In the genomic region with DNA sequence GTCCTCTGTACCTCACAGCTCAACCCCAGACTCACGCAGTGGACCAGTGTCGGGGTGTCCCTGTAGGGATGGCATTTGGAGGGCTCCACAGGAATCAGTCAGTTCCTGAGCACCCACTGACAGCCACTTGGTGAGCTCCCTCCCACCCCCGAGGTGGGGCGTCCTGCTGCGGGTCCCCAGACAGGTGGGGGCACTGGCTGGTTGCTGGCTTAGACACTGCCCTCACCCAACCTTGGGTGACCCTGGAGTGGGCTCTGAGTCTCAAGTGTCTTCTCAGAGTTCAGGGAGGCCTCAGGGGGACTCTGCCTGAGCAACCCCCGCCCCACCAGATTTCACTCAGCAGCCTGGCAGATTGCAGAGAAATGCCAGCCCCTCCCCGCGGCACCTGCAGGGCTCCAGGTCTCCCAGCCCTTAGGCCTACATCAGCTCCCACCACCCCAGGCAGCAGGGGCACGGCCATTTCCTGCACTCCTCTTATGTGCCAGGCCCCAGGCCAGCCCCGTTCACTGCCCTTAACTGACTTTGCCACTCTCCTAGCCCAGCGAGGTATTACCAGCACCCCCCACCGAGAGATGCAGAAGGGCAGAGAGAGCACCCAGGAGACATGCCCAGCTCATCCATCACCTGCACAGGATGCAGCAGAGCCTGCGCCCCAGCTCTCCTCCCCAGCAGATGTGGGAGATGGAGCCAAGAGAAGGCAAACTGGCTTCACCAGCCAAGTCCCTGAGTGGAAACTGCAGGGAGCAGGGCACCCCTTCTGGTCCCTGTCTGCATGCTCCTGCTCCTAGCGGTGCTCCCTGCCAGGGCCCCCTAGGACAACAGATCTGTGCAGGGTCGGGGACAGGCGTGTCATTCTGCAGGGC, we compare ENCODE assay signal across 25 cellular contexts. TPM values are rescaled to one million over a fixed set of nuclear protein-coding genes. Genes with fewer than 3 reads are reported as not detected.
A peak's percentile ranks its signal among the peaks of the same experiment; 100 is the strongest.
DNase-seq lines count a peak whose midpoint lies in the region; ATAC-seq and TF ChIP-seq lines count a peak whose summit lies in the region.
"Had no signal": no experiment of that assay in that cellular context is flagged by ENCODE, and none has a peak within 500 bp of the region (broad histone marks: within the 10 kb centered on the region; RNA-seq: fewer than 3 reads in every experiment).

No MANE protein-coding gene starts in this region.

- peaks cover 6% of the 10 kb centered on the region for H3K79me2 ChIP-seq in neural progenitor cell (ENCODE audit: low read depth)

- peaks cover 9 to 38% (median 23%) of the 10 kb centered on the region in 4 donors for H3K4me1 Mint-ChIP-seq in CD4-positive, alpha-beta memory T cell
- H3K4me1 Mint-ChIP-seq in chondrocyte (ENCODE audit: low read depth) = peaks cover 31% of the 10 kb centered on the region
- peaks cover 19% of the 10 kb centered on the region for H3K4me1 Mint-ChIP-seq in neural progenitor cell

- H3K4me3 ChIP-seq in CD4-positive, alpha-beta memory T cell (ENCODE audit: low read length in 2 of 2) = no peak overlapping the region
- no peak overlapping the region for H3K4me3 ChIP-seq in neural progenitor cell
- H3K4me3 ChIP-seq: left lung, tibial artery had no signal

- H3K9me3 ChIP-seq in CD4-positive, alpha-beta memory T cell (ENCODE audit: control insufficient read depth in 1 of 2, low read length in 2 of 2) = no peaks in the 10 kb centered on the region
- H3K9me3 ChIP-seq in neural progenitor cell (ENCODE audit: low read depth) = no peaks in the 10 kb centered on the region
- H3K9me3 ChIP-seq: left lung, tibial artery had no signal

- POLR2A ChIA-PET in CD4-positive, alpha-beta memory T cell (lab: Charles Lee; ENCODE audit: partially characterized antibody) = no interaction called here
- POLR2A ChIA-PET in GM10248 (lab: Yijun Ruan, JAX) = no interaction called here

- no peak overlapping the region for H3K9ac ChIP-seq in neural progenitor cell
- H3K9ac ChIP-seq: parathyroid adenoma had no signal

- H3K4me2 ChIP-seq in neural progenitor cell = no peak overlapping the region

- H3K9me3 Mint-ChIP-seq in CD4-positive, alpha-beta memory T cell = no peaks in the 10 kb centered on the region
- no peaks in the 10 kb centered on the region for H3K9me3 Mint-ChIP-seq in chondrocyte (ENCODE audit: low read depth)
- no peaks in the 10 kb centered on the region for H3K9me3 Mint-ChIP-seq in neural progenitor cell
- H3K9me3 Mint-ChIP-seq: activated T-cell treated with anti-CD3 and anti-CD28 coated beads, Interleukin-2, amount 50 U/mL, for 72 hours; T-helper 1 cell treated with Interleukin-12 subunit alpha and Interleukin-12 subunit beta and Interleukin-4 antibody, amounts not matched to agents 30 μg/mL and 1 μg/mL, for 36 hours had no signal

- no peaks in the 10 kb centered on the region for H3K27me3 Mint-ChIP-seq in CD4-positive, alpha-beta memory T cell
- H3K27me3 Mint-ChIP-seq in chondrocyte (ENCODE audit: low read depth) (no peaks in the 10 kb centered on the region), neural progenitor cell (ENCODE audit: insufficient read depth, low read depth) (peaks cover 17% of the 10 kb centered on the region)

- no peak overlapping the region for H3K27ac Mint-ChIP-seq in CD4-positive, alpha-beta memory T cell
- no peak overlapping the region for H3K27ac Mint-ChIP-seq in chondrocyte (ENCODE audit: unreplicated experiment)
- no peak overlapping the region for H3K27ac Mint-ChIP-seq in neural progenitor cell
- H3K27ac Mint-ChIP-seq: T-helper 1 cell treated with Interleukin-12 subunit alpha and Interleukin-12 subunit beta and Interleukin-4 antibody, amounts not matched to agents 30 μg/mL and 1 μg/mL, for 36 hours had no signal

- H4K20me1 ChIP-seq in neural progenitor cell (ENCODE audit: low read depth) = peaks cover 28% of the 10 kb centered on the region

- peak; percentile 20 for DNase-seq in NCI-H2171 treated with DMSO at 0.1 percent for 48 hours (lab: John Stamatoyannopoulos, UW)
- no peak for DNase-seq in NCI-H2171 (lab: John Stamatoyannopoulos, UW)
- no peak for DNase-seq in CD4-positive, alpha-beta memory T cell
- DNase-seq in chondrocyte (ENCODE audit: low spot score) = peak; percentile 88
- no peak for DNase-seq in neural progenitor cell (ENCODE audit: low spot score)
- no peak for DNase-seq in occipital lobe (lab: John Stamatoyannopoulos, UW)
- no peak for DNase-seq in GM10248 (ENCODE audit: extremely low spot score)
- DNase-seq: activated CD4-positive, alpha-beta T cell treated with anti-CD3 and anti-CD28 coated beads, Interleukin-2, amount 50 U/mL, for 4 hours; activated T-cell treated with anti-CD3 and anti-CD28 coated beads, Interleukin-2, amount 50 U/mL, for 72 hours; amniotic stem cell; effector memory CD4-positive, alpha-beta T cell; left lung; MM.1S; NCI-H146; NCI-H748 treated with DMSO at 0.1 percent for 48 hours; Right ventricle myocardium superior; stimulated activated naive CD4-positive, alpha-beta T cell had no signal

- CTCF ChIA-PET in CD4-positive, alpha-beta memory T cell (lab: Charles Lee; ENCODE audit: partially characterized antibody) = interaction anchor here (1.4 to 1.5 kb wide), 2 partner anchors 23 to 31 kb away, joined by 3 to 6 read pairs; no protein-coding TSS in a partner anchor
- CTCF ChIA-PET in GM10248 (lab: Yijun Ruan, JAX) = interaction anchor here (0.6 to 2.3 kb wide), 4 partner anchors 11 to 30 kb away, joined by 3 to 9 read pairs (median 4); no protein-coding TSS in a partner anchor

- no peaks in the 10 kb centered on the region for H3K27me3 ChIP-seq in CD4-positive, alpha-beta memory T cell (ENCODE audit: insufficient read depth, low read length)
- peaks cover 36% of the 10 kb centered on the region for H3K27me3 ChIP-seq in neural progenitor cell

- peaks cover 20% of the 10 kb centered on the region for H3K4me1 ChIP-seq in CD4-positive, alpha-beta memory T cell (ENCODE audit: insufficient read depth, low read length)
- peaks cover 25% of the 10 kb centered on the region for H3K4me1 ChIP-seq in neural progenitor cell

- H3K36me3 ChIP-seq in CD4-positive, alpha-beta memory T cell (ENCODE audit: insufficient read depth, low read length) = no peaks in the 10 kb centered on the region
- no peaks in the 10 kb centered on the region for H3K36me3 ChIP-seq in neural progenitor cell
- H3K36me3 ChIP-seq: left lung, tibial artery had no signal

- peaks cover 0 to 7% of the 10 kb centered on the region in 2 donors for H3K36me3 Mint-ChIP-seq in CD4-positive, alpha-beta memory T cell
- H3K36me3 Mint-ChIP-seq in chondrocyte (ENCODE audit: low read depth) (no peaks in the 10 kb centered on the region), neural progenitor cell (no peaks in the 10 kb centered on the region)

- TF ChIP-seq CTCF in chondrocyte (IDR thresholded peaks at IDR 0.05) (no peak), neural progenitor cell (IDR thresholded peaks at IDR 0.05) (no peak), GM10248 (IDR thresholded peaks at IDR 0.05; ENCODE audit: control extremely low read depth, extremely low read depth, low read depth, missing control alignments) (no peak)

- peak overlapping the region in 6 of 8 donors; percentile 61 to 81 (median 76) for H3K4me3 Mint-ChIP-seq in CD4-positive, alpha-beta memory T cell
- H3K4me3 Mint-ChIP-seq in chondrocyte (ENCODE audit: unreplicated experiment) (peak overlapping the region; percentile 12), neural progenitor cell (peak overlapping the region; percentile 77)

- ATAC-seq in HG03196 (IDR thresholded peaks at IDR 0.05; ENCODE audit: unreplicated experiment) = no peak
- ATAC-seq: activated T-cell treated with anti-CD3 and anti-CD28 coated beads, Interleukin-2, amount 50 U/mL, for 72 hours; HCT116; left lung; sciatic nerve had no signal

- intact Hi-C loops in CD4-positive, alpha-beta memory T cell (cut with micrococcal nuclease) = loop anchor here (5.0 kb wide), 3 partner anchors 37 to 1517 kb away; a partner anchor contains a TSS

- no peak overlapping the region for H3K27ac ChIP-seq in CD4-positive, alpha-beta memory T cell (ENCODE audit: low read depth, low read length)
- H3K27ac ChIP-seq in neural progenitor cell = no peak overlapping the region
- H3K27ac ChIP-seq: 22Rv1, left lung, parathyroid adenoma, tibial artery, VCaP had no signal

- peaks cover 23% of the 10 kb centered on the region for H3F3A ChIP-seq in neural progenitor cell (ENCODE audit: low read depth)

- H2AFZ ChIP-seq in neural progenitor cell (replicated peaks) = no peak overlapping the region
- H2AFZ ChIP-seq: parathyroid adenoma had no signal

RNA-seq across cellular contexts. Expression of a gene that starts 2.4 kb away (rescaled TPM):
- total RNA-seq in CD4-positive, alpha-beta memory T cell = 10 to 100 TPM; 45.9 to 46.5 TPM
- polyA plus RNA-seq in CD4-positive, alpha-beta memory T cell = 10 to 100 TPM; 45.1 to 74.0 TPM
- total RNA-seq in chondrocyte (10.6 to 17.2 TPM (median 15.1 TPM) in 3 replicates), neural progenitor cell (ENCODE audit: low replicate concordance) (4.0 and 18.6 TPM in 2 replicates), occipital lobe (13.6 TPM)

RNA-seq across cellular contexts. Expression of a gene that starts 48.0 kb away (rescaled TPM):
- total RNA-seq in CD4-positive, alpha-beta memory T cell = under 1 TPM in 1 of 2 experiments, not detected in 1; 0.67 TPM
- polyA plus RNA-seq in CD4-positive, alpha-beta memory T cell = not detected
- total RNA-seq in chondrocyte = 0.25 to 0.58 TPM (median 0.51 TPM) in 3 replicates
- 3.0 and 8.9 TPM in 2 replicates for total RNA-seq in neural progenitor cell (ENCODE audit: low replicate concordance)
- 1.4 TPM for total RNA-seq in occipital lobe
- total RNA-seq: Right ventricle myocardium superior had no signal

Comparison
In these comparisons a context has a peak if more than half of its experiments do, and no peak if none do; other contexts are left out.
1. DNase-seq: peak in NCI-H2171 treated with DMSO at 0.1 percent for 48 hours (single experiment) and chondrocyte (single experiment); none in NCI-H2171 (single experiment), CD4-positive, alpha-beta memory T cell (0 of 5), neural progenitor cell (single experiment), occipital lobe (single experiment) and GM10248 (single experiment).
2. H3K4me3 Mint-ChIP-seq: peak in every context shown above with its lines; median percentile 77 in neural progenitor cell; 76 in CD4-positive, alpha-beta memory T cell; 12 in chondrocyte.